1 cellular context compared by ENCODE assay signal in the genomic region with DNA sequence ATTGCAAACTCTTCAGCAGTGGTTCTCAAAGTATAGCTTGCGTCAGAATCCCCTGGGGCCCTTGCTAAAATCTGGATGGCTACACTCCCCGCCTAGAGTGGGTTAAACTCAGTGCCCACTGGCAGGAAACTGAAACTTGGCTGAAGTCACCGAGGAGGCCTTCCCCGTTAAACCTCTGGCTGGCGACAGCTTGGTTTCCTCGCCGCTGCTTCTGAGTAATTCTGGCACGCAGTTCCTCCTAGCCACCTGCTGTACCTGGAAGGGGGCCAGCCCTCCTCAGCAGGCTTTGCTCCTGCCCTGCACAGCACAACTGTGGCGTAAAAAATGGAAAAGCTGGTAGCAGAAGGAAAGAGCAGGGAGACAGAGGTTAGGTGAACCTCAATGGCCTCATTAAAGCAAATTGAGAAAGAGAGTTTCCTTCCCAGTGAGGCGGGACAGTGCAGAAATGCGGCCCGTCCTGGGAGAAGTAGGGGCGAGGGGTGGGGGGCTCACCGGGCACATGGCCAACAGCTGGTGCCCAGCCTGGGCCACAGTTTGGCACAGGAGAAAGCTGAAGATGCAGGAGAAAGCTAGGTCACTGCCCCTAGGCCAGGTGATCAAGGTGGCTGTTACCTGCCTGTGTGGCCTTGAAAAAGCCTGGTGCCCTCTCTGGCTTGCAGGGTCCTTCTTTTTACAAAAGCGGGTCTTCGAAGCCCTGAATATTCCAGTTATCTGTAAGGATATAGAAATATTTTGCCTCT.
TF ChIP-seq lines count a peak whose summit lies in the region.

No MANE protein-coding gene starts in this region.

TF ChIP-seq in GM12878, 131 proteins besides CTCF, POLR2A, EP300 and RAD21 (continued from another document):
- TF ChIP-seq ZBTB40 (IDR thresholded peaks at IDR 0.05; ENCODE audit: borderline replicate concordance) (no peak), TARDBP (IDR thresholded peaks at IDR 0.05; ENCODE audit: borderline replicate concordance) (no peak), LARP7 (IDR thresholded peaks at IDR 0.05) (peak; percentile 30; the same call in 1 of the 2 replicates), ATF2 (IDR thresholded peaks at IDR 0.05; ENCODE audit: low read length) (peak; percentile 69), POLR2AphosphoS5 (IDR thresholded peaks at IDR 0.05; ENCODE audit: low read length) (no peak; the same call in 1 of the 2 replicates), RELB (IDR thresholded peaks at IDR 0.05; ENCODE audit: low read depth) (peak; percentile 54; the same call in 1 of the 2 replicates), BACH1 (IDR thresholded peaks at IDR 0.05; ENCODE audit: borderline replicate concordance) (peak; percentile 51; the same call in 1 of the 2 replicates), EZH2 (IDR thresholded peaks at IDR 0.05; ENCODE audit: borderline replicate concordance, control insufficient read depth, low read depth, low read length) (no peak)
